Comparison of ENCODE assay signal across 14 cellular contexts in genomic region chr14:68182492-68182891, GRCh38.
DNase-seq lines count a peak whose midpoint lies in the region; ATAC-seq and TF ChIP-seq lines count a peak whose summit lies in the region.
"Had no signal": no experiment of that assay in that cellular context is flagged by ENCODE, and none has a peak within 500 bp of the region (broad histone marks: within the 10 kb centered on the region; RNA-seq: fewer than 3 reads in every experiment).

No MANE protein-coding gene starts in this region.

- no peaks in the 10 kb centered on the region for H3K27me3 Mint-ChIP-seq in activated naive CD8-positive, alpha-beta T cell treated with anti-CD3 and anti-CD28 coated beads, Interleukin-2, amount 10 ng/mL, durations not matched to agents 7 days and 5 days

- no peaks in the 10 kb centered on the region for H3K36me3 ChIP-seq in mucosa of descending colon (ENCODE audit: low read depth)
- H3K36me3 ChIP-seq: cardiac muscle cell, spleen, thyroid gland had no signal

- DNase-seq in GM12864 (ENCODE audit: low read depth) (peak; percentile 61), NAMALWA (ENCODE audit: low spot score) (no peak), mucosa of descending colon (no peak), NCI-H1048 (lab: John Stamatoyannopoulos, UW) (no peak), SK-N-DZ (ENCODE audit: low spot score) (no peak)
- no peak for DNase-seq in activated naive CD8-positive, alpha-beta T cell treated with anti-CD3 and anti-CD28 coated beads, Interleukin-2, amount 10 ng/mL, durations not matched to agents 7 days and 5 days
- DNase-seq: DMS 273 treated with DMSO at 0.1 percent for 48 hours, KBM-7, midbrain, spleen, thyroid gland had no signal

- H3K27ac Mint-ChIP-seq in activated naive CD8-positive, alpha-beta T cell treated with anti-CD3 and anti-CD28 coated beads, Interleukin-2, amount 10 ng/mL, durations not matched to agents 7 days and 5 days: peak overlapping the region; percentile 92

- H3K36me3 Mint-ChIP-seq in activated naive CD8-positive, alpha-beta T cell treated with anti-CD3 and anti-CD28 coated beads, Interleukin-2, amount 10 ng/mL, durations not matched to agents 7 days and 5 days: peaks cover 3% of the 10 kb centered on the region

- POLR2A ChIA-PET in activated naive CD8-positive, alpha-beta T cell treated with anti-CD3 and anti-CD28 coated beads, Interleukin-2, amount 10 ng/mL, durations not matched to agents 7 days and 5 days (lab: Charles Lee): interaction anchor here (1.0 kb wide), 1 partner anchor 366 kb away, joined by 3 read pairs; the partner anchor contains the start of gene ZFYVE26

- H3K4me1 Mint-ChIP-seq in activated naive CD8-positive, alpha-beta T cell treated with anti-CD3 and anti-CD28 coated beads, Interleukin-2, amount 10 ng/mL, durations not matched to agents 7 days and 5 days: peaks cover 27% of the 10 kb centered on the region

- H3K4me3 Mint-ChIP-seq in activated naive CD8-positive, alpha-beta T cell treated with anti-CD3 and anti-CD28 coated beads, Interleukin-2, amount 10 ng/mL, durations not matched to agents 7 days and 5 days: peak overlapping the region; percentile 67

- no peak overlapping the region for H3K4me3 ChIP-seq in GM12864 (ENCODE audit: low read depth, low read length)
- H3K4me3 ChIP-seq in mucosa of descending colon: no peak overlapping the region
- H3K4me3 ChIP-seq: cardiac muscle cell, spleen, thyroid gland had no signal

- peak; percentile 91 for ATAC-seq in GM19395 (IDR thresholded peaks at IDR 0.05; ENCODE audit: unreplicated experiment)
- ATAC-seq in HG03135 (IDR thresholded peaks at IDR 0.05; ENCODE audit: unreplicated experiment): peak; percentile 62
- ATAC-seq in activated naive CD8-positive, alpha-beta T cell treated with anti-CD3 and anti-CD28 coated beads, Interleukin-2, amount 10 ng/mL, durations not matched to agents 7 days and 5 days (ENCODE audit: low read depth): peak; percentile 90
- no peak for ATAC-seq in mucosa of descending colon

- no peak for TF ChIP-seq CTCF in GM12864 (IDR thresholded peaks at IDR 0.05; ENCODE audit: low read depth, low read length, missing control alignments)
- TF ChIP-seq CTCF in mucosa of descending colon (IDR thresholded peaks at IDR 0.05): no peak

- peaks cover 1% of the 10 kb centered on the region for H3K9me3 Mint-ChIP-seq in activated naive CD8-positive, alpha-beta T cell treated with anti-CD3 and anti-CD28 coated beads, Interleukin-2, amount 10 ng/mL, durations not matched to agents 7 days and 5 days

- H3K4me1 ChIP-seq in mucosa of descending colon (ENCODE audit: low read depth): peaks cover 4% of the 10 kb centered on the region

- intact Hi-C loops in mucosa of descending colon (cut with DNase I, micrococcal nuclease): no loop called here

- H3K9me3 ChIP-seq in mucosa of descending colon: no peaks in the 10 kb centered on the region
- H3K9me3 ChIP-seq: spleen, thyroid gland had no signal
